ENCODE assay signal across 16 cellular contexts in genomic region chr5:6082685-6083084, GRCh38.
A peak's percentile ranks its signal among the peaks of the same experiment; 100 is the strongest.
DNase-seq lines count a peak whose midpoint lies in the region; ATAC-seq, FAIRE-seq and TF ChIP-seq lines count a peak whose summit lies in the region.
"Had no signal": no experiment of that assay in that cellular context is flagged by ENCODE, and none has a peak within 500 bp of the region (broad histone marks: within the 10 kb centered on the region; RNA-seq: fewer than 3 reads in every experiment).

No MANE protein-coding gene starts in this region.

- H2AK5ac ChIP-seq in H1 (ENCODE audit: low read depth, low read length) (no peak overlapping the region), H9 (ENCODE audit: insufficient read length, low read length) (no peak overlapping the region)

- H3K27ac ChIP-seq in astrocyte (ENCODE audit: low read depth, low read length) (no peak overlapping the region), H1 (ENCODE audit: low read depth, low read length) (no peak overlapping the region), left lung (no peak overlapping the region), H9 (ENCODE audit: insufficient read length, low read depth, low read length) (no peak overlapping the region)
- H3K27ac ChIP-seq: 22Rv1, BLaER1, HL-60 had no signal

- DNase-seq in Daoy (ENCODE audit: low read depth): peak; percentile 23
- no peak for DNase-seq in astrocyte (ENCODE audit: low read depth)
- DNase-seq in H1 (ENCODE audit: low read depth in 1 of 2, low spot score in 2 of 2): no peak
- no peak for DNase-seq in left lung
- DNase-seq in anterior cingulate cortex (lab: John Stamatoyannopoulos, UW): no peak
- no peak for DNase-seq in H9
- DNase-seq: AML-193; Caco-2; CD8-positive, alpha-beta memory T cell had no signal

- TF ChIP-seq POLR2A in H1 (IDR thresholded peaks at IDR 0.05; ENCODE audit: control extremely low read depth in 1 of 2, low read depth in 2 of 2, low read length in 2 of 2): no peak

- no peaks in the 10 kb centered on the region for H3K36me3 ChIP-seq in astrocyte (ENCODE audit: insufficient read depth, low read length)
- no peaks in the 10 kb centered on the region for H3K36me3 ChIP-seq in H1 (ENCODE audit: control insufficient read depth in 2 of 4, insufficient read depth in 4 of 4, low read length in 3 of 4)
- no peaks in the 10 kb centered on the region for H3K36me3 ChIP-seq in left lung
- H3K36me3 ChIP-seq: BLaER1, HAP-1 had no signal

- H2BK120ac ChIP-seq in H1 (replicated peaks; ENCODE audit: low read depth, low read length) (no peak overlapping the region), H9 (ENCODE audit: low read depth, low read length, poor library complexity, severe bottlenecking) (no peak overlapping the region)

- H4K20me1 ChIP-seq in astrocyte (ENCODE audit: insufficient read depth, low read length) (no peaks in the 10 kb centered on the region), H1 (replicated peaks in 1 of 2; ENCODE audit: control insufficient read depth in 1 of 2, insufficient read depth in 2 of 2, low read length in 2 of 2) (peaks cover 0 to 3% of the 10 kb centered on the region in 2 experiments), H9 (ENCODE audit: control insufficient read depth, insufficient read depth, insufficient read length) (no peaks in the 10 kb centered on the region)
- H4K20me1 ChIP-seq: BLaER1 had no signal

- no peak for TF ChIP-seq EP300 in H1 (IDR thresholded peaks at IDR 0.05; ENCODE audit: borderline replicate concordance in 1 of 2, low read depth in 2 of 2, low read length in 2 of 2)

- H4K5ac ChIP-seq in H1 (ENCODE audit: insufficient read length, low read depth, low read length) (no peak overlapping the region), H9 (ENCODE audit: insufficient read length, low read depth, low read length) (no peak overlapping the region)

- H3K14ac ChIP-seq in H1 (ENCODE audit: insufficient read length): no peak overlapping the region
- no peak overlapping the region for H3K14ac ChIP-seq in H9 (ENCODE audit: insufficient read depth, low read length)

- POLR2A ChIA-PET in H1 (lab: Charles Lee; ENCODE audit: partially characterized antibody): no interaction called here

- peaks cover 9% of the 10 kb centered on the region for H3K9me3 ChIP-seq in astrocyte (ENCODE audit: insufficient read depth, low read depth, low read length)
- no peaks in the 10 kb centered on the region for H3K9me3 ChIP-seq in H1 (ENCODE audit: insufficient read depth in 2 of 2, low read depth in 1 of 2, low read length in 1 of 2)
- H3K9me3 ChIP-seq in left lung: no peaks in the 10 kb centered on the region
- H3K9me3 ChIP-seq in H9 (ENCODE audit: control insufficient read depth, low read depth, low read length): no peaks in the 10 kb centered on the region
- H3K9me3 ChIP-seq: BLaER1, Caco-2, HAP-1 had no signal

- H3K4me3 Mint-ChIP-seq in astrocyte (ENCODE audit: unreplicated experiment) (no peak overlapping the region), H9 (no peak overlapping the region)
- H3K4me3 Mint-ChIP-seq: CD8-positive, alpha-beta memory T cell; GM23338 had no signal

- H3K27ac Mint-ChIP-seq in astrocyte (ENCODE audit: unreplicated experiment): peak overlapping the region; percentile 9
- no peak overlapping the region for H3K27ac Mint-ChIP-seq in H9
- H3K27ac Mint-ChIP-seq: GM23338 had no signal

- 94% methylated on average over 2 of the region's 2 CpGs; no CpG with 5 or more reads in 1 of the 2 experiments for WGBS in H1 (ENCODE audit: extremely low coverage in 1 of 2, insufficient coverage in 1 of 2, insufficient read length in 1 of 2, insufficient replicate concordance in 2 of 2, low coverage in 1 of 2, low lambda C conversion rate in 2 of 2, missing lambda C conversion rate in 1 of 2), 2 experiments
- no CpG with 5 or more reads among the region's 2 CpGs for WGBS in H9 (ENCODE audit: extremely low coverage, insufficient read length, low lambda C conversion rate)

- H3K9me3 Mint-ChIP-seq in astrocyte (ENCODE audit: unreplicated experiment): no peaks in the 10 kb centered on the region
- no peaks in the 10 kb centered on the region; a peak in 2 of 5 replicates for H3K9me3 Mint-ChIP-seq in H9
- H3K9me3 Mint-ChIP-seq: CD8-positive, alpha-beta memory T cell; GM23338 had no signal

- CTCF ChIA-PET in H1 (lab: Charles Lee; ENCODE audit: partially characterized antibody): no interaction called here

- H3K36me3 Mint-ChIP-seq in astrocyte (ENCODE audit: low read depth, unreplicated experiment) (no peaks in the 10 kb centered on the region), H9 (ENCODE audit: insufficient read depth in 1 of 3, low read depth in 3 of 3) (no peaks in the 10 kb centered on the region)
- H3K36me3 Mint-ChIP-seq: CD8-positive, alpha-beta memory T cell had no signal

- no peak overlapping the region for H3T11ph ChIP-seq in H9 (ENCODE audit: low read length)

- H4K8ac ChIP-seq in H1 (ENCODE audit: extremely low read depth, insufficient read depth, low read length) (no peak overlapping the region), H9 (replicated peaks; ENCODE audit: insufficient read length, low read depth, low read length) (no peak overlapping the region)

- H3K4me3 ChIP-seq in astrocyte (ENCODE audit: insufficient read depth, low read depth, low read length) (no peak overlapping the region), H1 (ENCODE audit: extremely low read depth in 1 of 4, insufficient read depth in 2 of 4, low read depth in 3 of 4, low read length in 4 of 4) (no peak overlapping the region), left lung (no peak overlapping the region)
- H3K4me3 ChIP-seq: BLaER1, GM23338, HAP-1 had no signal

- intact Hi-C loops in left lung (cut with DNase I): no loop called here

- H3K4me1 Mint-ChIP-seq in astrocyte (ENCODE audit: low read depth, unreplicated experiment) (peaks cover 12% of the 10 kb centered on the region), H9 (peaks cover 4 to 8% of the 10 kb centered on the region in 2 experiments; a peak in 2 of 4 replicates)
- H3K4me1 Mint-ChIP-seq: CD8-positive, alpha-beta memory T cell had no signal

- H3K23me2 ChIP-seq in H1 (ENCODE audit: low read depth, low read length) (no peaks in the 10 kb centered on the region), H9 (ENCODE audit: insufficient read length, low read depth, low read length, poor library complexity, severe bottlenecking) (no peaks in the 10 kb centered on the region)

- H2BK20ac ChIP-seq in H1 (ENCODE audit: low read length): no peak overlapping the region
- no peak overlapping the region for H2BK20ac ChIP-seq in H9 (ENCODE audit: low read depth, low read length, poor library complexity, severe bottlenecking)

- TF ChIP-seq CTCF in astrocyte (IDR thresholded peaks at IDR 0.05; ENCODE audit: insufficient read depth, low read depth, low read length) (no peak), H1 (IDR thresholded peaks at IDR 0.05; ENCODE audit: control extremely low read depth in 1 of 3, insufficient read depth in 1 of 3, low read depth in 1 of 3, low read length in 3 of 3) (no peak), left lung (IDR thresholded peaks at IDR 0.05) (no peak), H9 (conservative IDR thresholded peaks at IDR 0.05) (no peak)

- FAIRE-seq in astrocyte (lab: Jason Lieb, UNC) (no peak), H1 (lab: Jason Lieb, UNC) (no peak)

- H3K9ac ChIP-seq in astrocyte (ENCODE audit: low read length) (no peak overlapping the region), H1 (replicated peaks in 1 of 4; ENCODE audit: extremely low read depth in 1 of 4, low read depth in 3 of 4, low read length in 3 of 4) (no peak overlapping the region), H9 (ENCODE audit: extremely low read depth, insufficient read length, low read length) (no peak overlapping the region)
- H3K9ac ChIP-seq: BLaER1 had no signal

- no peak overlapping the region for H2AFZ ChIP-seq in astrocyte (ENCODE audit: low read depth, low read length)
- H2AFZ ChIP-seq in H1 (ENCODE audit: low read length): no peak overlapping the region
- no peak overlapping the region for H2AFZ ChIP-seq in H9 (ENCODE audit: low read length)

- H3K4me1 ChIP-seq in astrocyte (ENCODE audit: insufficient read depth, low read length) (no peaks in the 10 kb centered on the region), H1 (replicated peaks in 1 of 4; ENCODE audit: control insufficient read depth in 3 of 4, insufficient read depth in 4 of 4, low read length in 3 of 4) (no peaks in the 10 kb centered on the region; a peak in 1 of 7 replicates), left lung (no peaks in the 10 kb centered on the region), H9 (ENCODE audit: insufficient read depth, low read length) (peaks cover 4% of the 10 kb centered on the region; the same call in 1 of the 2 replicates)
- H3K4me1 ChIP-seq: Caco-2, HAP-1 had no signal

- no peak overlapping the region for H2BK5ac ChIP-seq in H1 (ENCODE audit: low read depth, low read length)
- H2BK5ac ChIP-seq in H9 (ENCODE audit: insufficient read length, low read length): no peak overlapping the region

- H3K79me1 ChIP-seq in H1 (ENCODE audit: low read depth, low read length) (0 out of 2 replicates have a peak, but pooled peaks cover 2% of the 10 kb centered on the region), H9 (ENCODE audit: insufficient read depth, low read depth, low read length, poor library complexity, severe bottlenecking) (no peaks in the 10 kb centered on the region)

- H3K27me3 Mint-ChIP-seq in astrocyte (ENCODE audit: low read depth, unreplicated experiment) (no peaks in the 10 kb centered on the region), H9 (ENCODE audit: low read depth) (no peaks in the 10 kb centered on the region; the same call in 1 of the 2 replicates)
- H3K27me3 Mint-ChIP-seq: CD8-positive, alpha-beta memory T cell had no signal

- H3K4me2 ChIP-seq in astrocyte (ENCODE audit: low read length) (no peak overlapping the region), H1 (ENCODE audit: insufficient read depth in 1 of 2, low read depth in 2 of 2, low read length in 2 of 2) (no peak overlapping the region), H9 (ENCODE audit: insufficient read depth, insufficient read length, low read length) (no peak overlapping the region)
- H3K4me2 ChIP-seq: GM23338 had no signal

- TF ChIP-seq RAD21 in H1 (IDR thresholded peaks at IDR 0.05 in 1 of 2, conservative IDR thresholded peaks at IDR 0.05 in 1 of 2; ENCODE audit: low read depth in 2 of 2, low read length in 2 of 2): no peak

- no peak overlapping the region for H4K91ac ChIP-seq in H1 (replicated peaks; ENCODE audit: insufficient read length, low read length)
- no peak overlapping the region for H4K91ac ChIP-seq in H9 (ENCODE audit: insufficient read length, low read depth, low read length)

- H2BK12ac ChIP-seq in H1 (ENCODE audit: low read depth, low read length) (0 out of 2 replicates have a peak overlapping the region, but pooled peaks have one; percentile 50), H9 (ENCODE audit: insufficient read length, low read depth, low read length) (no peak overlapping the region)

- H3K4ac ChIP-seq in H1 (replicated peaks; ENCODE audit: insufficient read length, low read depth, low read length): no peak overlapping the region
- no peak overlapping the region for H3K4ac ChIP-seq in H9 (ENCODE audit: low read depth, low read length)

- H3K23ac ChIP-seq in H1 (ENCODE audit: insufficient read length) (no peak overlapping the region), H9 (ENCODE audit: insufficient read length, low read depth, low read length) (no peak overlapping the region)

- H3K79me2 ChIP-seq in astrocyte (ENCODE audit: insufficient read depth, low read length): no peaks in the 10 kb centered on the region
- H3K79me2 ChIP-seq in H1 (ENCODE audit: control insufficient read depth in 1 of 2, insufficient read depth in 2 of 2, low read length in 2 of 2): no peaks in the 10 kb centered on the region
- H3K79me2 ChIP-seq in H9 (ENCODE audit: insufficient read depth, low read length): no peaks in the 10 kb centered on the region

- H3K27me3 ChIP-seq in astrocyte (ENCODE audit: insufficient read depth, low read length) (no peaks in the 10 kb centered on the region), H1 (replicated peaks in 1 of 4; ENCODE audit: control insufficient read depth in 3 of 4, extremely low read depth in 1 of 4, insufficient read depth in 3 of 4, low read length in 3 of 4) (no peaks in the 10 kb centered on the region), left lung (no peaks in the 10 kb centered on the region), H9 (ENCODE audit: insufficient read depth, low read length) (no peaks in the 10 kb centered on the region)
- H3K27me3 ChIP-seq: BLaER1 had no signal

- H3K18ac ChIP-seq in H1 (ENCODE audit: extremely low read depth, low read length) (no peak overlapping the region), H9 (ENCODE audit: insufficient read length, low read depth, low read length) (no peak overlapping the region)

- H3K56ac ChIP-seq in H1 (replicated peaks; ENCODE audit: insufficient read length, low read depth, low read length): no peak overlapping the region
- no peak overlapping the region for H3K56ac ChIP-seq in H9 (ENCODE audit: insufficient read length, low read depth, low read length)

- ATAC-seq in left lung: peak; percentile 53
- no peak for ATAC-seq in GM21447 (IDR thresholded peaks at IDR 0.05; ENCODE audit: unreplicated experiment)
- no peak for ATAC-seq in HG03139 (IDR thresholded peaks at IDR 0.05; ENCODE audit: unreplicated experiment)

- H2BK15ac ChIP-seq in H1 (ENCODE audit: low read length) (no peak overlapping the region), H9 (ENCODE audit: low read depth, low read length) (no peak overlapping the region)
